In genomic region chr6:24493945-24494725, GRCh38 we compare ENCODE assay signal across 1 cellular context.
TF ChIP-seq lines count a peak whose summit lies in the region.

No MANE protein-coding gene starts in this region.

TF ChIP-seq in K562, 482 proteins besides CTCF, POLR2A, EP300 and RAD21 (continued from another document):
- no peak for TF ChIP-seq ZNF740 (CRISPR knock-in tag; IDR thresholded peaks at IDR 0.05)
- 0 out of 4 replicates have a peak, but pooled peaks of 1 of the 2 experiments have one; percentile 24 for TF ChIP-seq ZNF740 (tag; IDR thresholded peaks at IDR 0.05)
- TF ChIP-seq HMBOX1 (IDR thresholded peaks at IDR 0.05): peak; percentile 58; the same call in 1 of the 2 replicates
- peak; percentile 48; the same call in 1 of the 2 replicates for TF ChIP-seq PTRF (tag; IDR thresholded peaks at IDR 0.05)
- no peak for TF ChIP-seq ZNF639 (CRISPR knock-in tag; conservative IDR thresholded peaks at IDR 0.05 in 1 of 2, IDR thresholded peaks at IDR 0.05 in 1 of 2)
- TF ChIP-seq CREB3 (tag; conservative IDR thresholded peaks at IDR 0.05; ENCODE audit: low read depth): peak; percentile 78
- 0 out of 2 replicates have a peak, but pooled peaks have one; percentile 12 for TF ChIP-seq ZNF507 (tag; conservative IDR thresholded peaks at IDR 0.05)
- no peak for TF ChIP-seq ZNF766 (CRISPR knock-in tag; conservative IDR thresholded peaks at IDR 0.05)
- TF ChIP-seq CUX1 (CRISPR knock-in tag; IDR thresholded peaks at IDR 0.05): peak; percentile 29; the same call in 1 of the 2 replicates
- no peak for TF ChIP-seq PYGO2 (tag; IDR thresholded peaks at IDR 0.05)
- no peak for TF ChIP-seq CTBP1 (IDR thresholded peaks at IDR 0.05; ENCODE audit: borderline replicate concordance)
- TF ChIP-seq CBFA2T3 (IDR thresholded peaks at IDR 0.05): no peak
- TF ChIP-seq HDAC8 (tag; IDR thresholded peaks at IDR 0.05): 0 out of 2 replicates have a peak, but pooled peaks have one; percentile 25
- TF ChIP-seq TSHZ1 (CRISPR knock-in tag; IDR thresholded peaks at IDR 0.05): no peak
- TF ChIP-seq NR4A1 (CRISPR knock-in tag; IDR thresholded peaks at IDR 0.05): no peak
- TF ChIP-seq NR4A1 (tag; IDR thresholded peaks at IDR 0.05): peak; percentile 41; the same call in 1 of the 2 replicates
- TF ChIP-seq ZNF592 (IDR thresholded peaks at IDR 0.05): peak; percentile 50; the same call in 1 of the 2 replicates
- TF ChIP-seq NFXL1 (CRISPR knock-in tag; IDR thresholded peaks at IDR 0.05): 0 out of 2 replicates have a peak, but pooled peaks have one; percentile 22
- TF ChIP-seq TCF15 (CRISPR knock-in tag; IDR thresholded peaks at IDR 0.05): 0 out of 2 replicates have a peak, but pooled peaks have one; percentile 77
- TF ChIP-seq HNRNPUL1 (IDR thresholded peaks at IDR 0.05; ENCODE audit: low read length): no peak
- TF ChIP-seq MNT (conservative IDR thresholded peaks at IDR 0.05): 0 out of 4 replicates have a peak, but pooled peaks of 1 of the 2 experiments have one; percentile 6
- 0 out of 2 replicates have a peak, but pooled peaks have one; percentile 21 for TF ChIP-seq ZNF23 (CRISPR knock-in tag; IDR thresholded peaks at IDR 0.05)
- TF ChIP-seq ZNF75A (CRISPR knock-in tag; IDR thresholded peaks at IDR 0.05): 0 out of 2 replicates have a peak, but pooled peaks have one; percentile 48
- no peak for TF ChIP-seq ZHX1 (conservative IDR thresholded peaks at IDR 0.05; ENCODE audit: low read length)
TF ChIP-seq in K562: peak in this region for 17.
